ENCODE assay signal across 36 cellular contexts in genomic region chr4:46927201-46927600, GRCh38. TPM values are rescaled to one million over a fixed set of nuclear protein-coding genes. Genes with fewer than 3 reads are reported as not detected.
"Had no signal": no experiment of that assay in that cellular context is flagged by ENCODE, and none has a peak within 500 bp of the region (broad histone marks: within the 10 kb centered on the region; RNA-seq: fewer than 3 reads in every experiment).

No MANE protein-coding gene starts in this region.

- H3K4me1 Mint-ChIP-seq: activated CD4-positive, alpha-beta T cell treated with anti-CD3 and anti-CD28 coated beads for 36 hours; activated CD4-positive, alpha-beta T cell treated with anti-CD3 and anti-CD28 coated beads, Interleukin-2, amount 10 ng/mL, durations not matched to agents 7 days and 5 days; activated naive CD4-positive, alpha-beta T cell treated with anti-CD3 and anti-CD28 coated beads, Interleukin-2, amount 50 U/mL, for 24 hours; activated naive CD8-positive, alpha-beta T cell treated with anti-CD3 and anti-CD28 coated beads, Interleukin-2, amount 10 ng/mL, durations not matched to agents 7 days and 5 days; central memory CD8-positive, alpha-beta T cell; WTC11 had no signal

- H3K36me3 Mint-ChIP-seq: activated naive CD4-positive, alpha-beta T cell treated with anti-CD3 and anti-CD28 coated beads, Interleukin-2, amount 50 U/mL, for 24 hours; activated naive CD8-positive, alpha-beta T cell treated with anti-CD3 and anti-CD28 coated beads, Interleukin-2, amount 10 ng/mL, durations not matched to agents 7 days and 5 days; WTC11 had no signal

- ATAC-seq: activated CD4-positive, alpha-beta T cell treated with anti-CD3 and anti-CD28 coated beads for 36 hours; activated CD4-positive, CD25-positive, alpha-beta regulatory T cell treated with anti-CD3 and anti-CD28 coated beads, Interleukin-2, amount 50 U/mL, for 24 hours; activated CD8-positive, alpha-beta T cell treated with anti-CD3 and anti-CD28 coated beads, Interleukin-2, amount 10 ng/mL, durations not matched to agents 7 days and 5 days; WTC11 had no signal

- H3K9ac ChIP-seq: SK-N-SH had no signal

- H3K27ac Mint-ChIP-seq: activated CD4-positive, alpha-beta T cell treated with anti-CD3 and anti-CD28 coated beads for 36 hours; activated CD4-positive, alpha-beta T cell treated with anti-CD3 and anti-CD28 coated beads, Interleukin-2, amount 10 ng/mL, durations not matched to agents 7 days and 5 days; activated CD8-positive, alpha-beta T cell treated with anti-CD3 and anti-CD28 coated beads, Interleukin-2, amount 10 ng/mL, durations not matched to agents 7 days and 5 days; activated naive CD4-positive, alpha-beta T cell treated with anti-CD3 and anti-CD28 coated beads, Interleukin-2, amount 50 U/mL, for 24 hours; activated naive CD8-positive, alpha-beta T cell treated with anti-CD3 and anti-CD28 coated beads, Interleukin-2, amount 10 ng/mL, durations not matched to agents 7 days and 5 days; activated T-cell treated with anti-CD3 and anti-CD28 coated beads, Interleukin-2, amount 50 U/mL, for 24 hours; activated T-helper 2 cell treated with anti-CD3 and anti-CD28 coated beads, Interferon-gamma antibody, Interleukin-2, Interleukin-4, amounts not matched to agents 10 μg/mL and 5 μg/mL and 100 μg/mL, durations not matched to agents 14 hours and 24 hours and 36 hours; T-helper 1 cell treated with Interleukin-12 subunit alpha and Interleukin-12 subunit beta and Interleukin-4 antibody, amounts not matched to agents 30 μg/mL and 1 μg/mL, for 36 hours; T-helper 2 cell treated with Interferon-gamma antibody and Interleukin-4, amounts not matched to agents 5 μg/mL and 100 μg/mL, for 36 hours; WTC11 had no signal

- H3K9me3 Mint-ChIP-seq: activated CD4-positive, alpha-beta T cell treated with anti-CD3 and anti-CD28 coated beads, Interleukin-2, amount 10 ng/mL, durations not matched to agents 7 days and 5 days; activated naive CD4-positive, alpha-beta T cell treated with anti-CD3 and anti-CD28 coated beads, Interleukin-2, amount 50 U/mL, for 24 hours; activated naive CD8-positive, alpha-beta T cell treated with anti-CD3 and anti-CD28 coated beads, Interleukin-2, amount 10 ng/mL, durations not matched to agents 7 days and 5 days; activated T-cell treated with anti-CD3 and anti-CD28 coated beads, Interleukin-2, amount 50 U/mL, for 24 hours; activated T-helper 2 cell treated with anti-CD3 and anti-CD28 coated beads, Interferon-gamma antibody, Interleukin-2, Interleukin-4, amounts not matched to agents 10 μg/mL and 5 μg/mL and 100 μg/mL, durations not matched to agents 14 hours and 24 hours and 36 hours; central memory CD8-positive, alpha-beta T cell; T-helper 1 cell treated with Interleukin-12 subunit alpha and Interleukin-12 subunit beta and Interleukin-4 antibody, amounts not matched to agents 30 μg/mL and 1 μg/mL, for 36 hours; T-helper 2 cell treated with Interferon-gamma antibody and Interleukin-4, amounts not matched to agents 5 μg/mL and 100 μg/mL, for 36 hours; WTC11 had no signal

- H3K27ac ChIP-seq: adrenal gland, brain microvascular endothelial cell, PC-9, RWPE1, SJSA1 had no signal

- H3K36me3 ChIP-seq: adrenal gland, brain microvascular endothelial cell, MG63, SJSA1 had no signal

- H3K4me3 ChIP-seq: adrenal gland, MG63, PC-9, SJSA1 had no signal

- H3K9me3 ChIP-seq: adrenal gland, MG63, SJSA1, SK-N-SH had no signal

- H3K4me3 Mint-ChIP-seq: activated CD4-positive, alpha-beta T cell treated with anti-CD3 and anti-CD28 coated beads for 36 hours; activated CD4-positive, alpha-beta T cell treated with anti-CD3 and anti-CD28 coated beads, Interleukin-2, amount 10 ng/mL, durations not matched to agents 7 days and 5 days; activated CD8-positive, alpha-beta T cell treated with anti-CD3 and anti-CD28 coated beads, Interleukin-2, amount 10 ng/mL, durations not matched to agents 7 days and 5 days; activated naive CD4-positive, alpha-beta T cell treated with anti-CD3 and anti-CD28 coated beads, Interleukin-2, amount 50 U/mL, for 24 hours; activated naive CD8-positive, alpha-beta T cell treated with anti-CD3 and anti-CD28 coated beads, Interleukin-2, amount 10 ng/mL, durations not matched to agents 7 days and 5 days; activated T-cell treated with anti-CD3 and anti-CD28 coated beads, Interleukin-2, amount 50 U/mL, for 24 hours; central memory CD8-positive, alpha-beta T cell; T-helper 1 cell treated with Interleukin-12 subunit alpha and Interleukin-12 subunit beta and Interleukin-4 antibody, amounts not matched to agents 30 μg/mL and 1 μg/mL, for 36 hours; T-helper 2 cell treated with Interferon-gamma antibody and Interleukin-4, amounts not matched to agents 5 μg/mL and 100 μg/mL, for 36 hours; WTC11 had no signal

- H3K27me3 ChIP-seq: adrenal gland, brain microvascular endothelial cell, MG63, SJSA1 had no signal

- H3K4me1 ChIP-seq: adrenal gland, SJSA1 had no signal

- H3K27me3 Mint-ChIP-seq: activated naive CD8-positive, alpha-beta T cell treated with anti-CD3 and anti-CD28 coated beads, Interleukin-2, amount 10 ng/mL, durations not matched to agents 7 days and 5 days had no signal

- DNase-seq: activated CD4-positive, alpha-beta T cell treated with anti-CD3 and anti-CD28 coated beads for 36 hours; activated CD4-positive, alpha-beta T cell treated with anti-CD3 and anti-CD28 coated beads, Interleukin-2, amount 10 ng/mL, durations not matched to agents 7 days and 5 days; activated CD4-positive, alpha-beta T cell treated with anti-CD3 and anti-CD28 coated beads, Interleukin-2, amount 50 U/mL, for 48 hours; activated CD8-positive, alpha-beta T cell treated with anti-CD3 and anti-CD28 coated beads, Interleukin-2, amount 10 ng/mL, durations not matched to agents 7 days and 5 days; activated gamma-delta T cell; activated naive CD4-positive, alpha-beta T cell treated with Interleukin-2 at 50 U/mL for 16 hours; activated naive CD8-positive, alpha-beta T cell treated with anti-CD3 and anti-CD28 coated beads, Interleukin-2, amount 10 ng/mL, durations not matched to agents 7 days and 5 days; activated T-cell treated with anti-CD3 and anti-CD28 coated beads, Interleukin-2, amount 50 U/mL, for 24 hours; adrenal gland; anterior cingulate cortex; brain microvascular endothelial cell; Kasumi-1; KG1; MG63; NCI-H1048; NCI-H1105 treated with DMSO at 0.1 percent for 48 hours; NCI-H1436; NCI-H1694; NCI-H1930; NCI-H2081 treated with DMSO at 0.1 percent for 48 hours; NCI-H345; NCI-H524 treated with DMSO at 0.1 percent for 48 hours; PC-9; SHP77 treated with DMSO at 0.1 percent for 48 hours; SK-N-SH had no signal

RNA-seq across cellular contexts. Expression of gene COX7B2, which starts 18.2 kb away (rescaled TPM):
- total RNA-seq: activated CD4-positive, alpha-beta T cell treated with anti-CD3 and anti-CD28 coated beads for 36 hours; activated CD4-positive, alpha-beta T cell treated with anti-CD3 and anti-CD28 coated beads, Interleukin-2, amount 10 ng/mL, durations not matched to agents 7 days and 5 days; activated CD8-positive, alpha-beta T cell treated with anti-CD3 and anti-CD28 coated beads, Interleukin-2, amount 10 ng/mL, durations not matched to agents 7 days and 5 days; activated naive CD8-positive, alpha-beta T cell treated with anti-CD3 and anti-CD28 coated beads, Interleukin-2, amount 10 ng/mL, durations not matched to agents 7 days and 5 days; activated T-helper 2 cell treated with anti-CD3 and anti-CD28 coated beads, Interferon-gamma antibody, Interleukin-2, Interleukin-4, amounts not matched to agents 10 μg/mL and 5 μg/mL and 100 μg/mL, durations not matched to agents 14 hours and 24 hours and 36 hours; adrenal gland; NCI-H460; OCI-LY7; SJSA1; WTC11 had no signal
